Comparison of ENCODE assay signal across 8 cellular contexts in the genomic region with DNA sequence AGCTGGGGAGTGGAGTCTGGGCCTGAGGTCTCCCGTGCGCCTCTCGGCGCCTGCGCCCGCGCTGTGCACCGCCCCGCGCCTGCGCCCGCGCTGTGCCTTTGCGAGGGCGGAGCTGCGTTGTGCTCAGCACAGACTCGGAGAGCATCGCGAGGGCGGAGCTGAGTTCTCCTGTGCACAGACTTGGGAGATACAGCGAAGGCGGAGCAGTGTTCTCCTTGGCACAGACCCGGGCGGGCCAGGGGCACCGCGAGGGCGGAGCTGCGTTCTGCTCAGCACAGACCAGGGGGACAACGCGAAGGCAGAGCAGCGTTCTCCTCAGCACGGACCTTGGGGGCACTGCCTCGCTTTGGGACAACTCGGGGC.
A peak's percentile ranks its signal among the peaks of the same experiment; 100 is the strongest.
DNase-seq lines count a peak whose midpoint lies in the region; ATAC-seq and TF ChIP-seq lines count a peak whose summit lies in the region.
"Not testable (repeated sequence)": the region's sequence is repeated elsewhere in the genome, so short reads cannot be mapped to it uniquely, and the experiment has no call there.

No MANE protein-coding gene starts in this region.

- H3K56ac ChIP-seq in IMR-90 (ENCODE audit: extremely low read depth, insufficient read depth, low read length), result not testable (repeated sequence)

- H3K9me1 ChIP-seq in IMR-90 (ENCODE audit: insufficient read depth, low read length), result not testable (repeated sequence)

- H3K27me3 ChIP-seq in IMR-90 (ENCODE audit: control insufficient read depth, insufficient read depth, low read length); colonic mucosa; iPS-18a (ENCODE audit: control insufficient read depth, insufficient read depth, low read length); psoas muscle (ENCODE audit: insufficient read depth in 3 of 3, low read length in 2 of 3); upper lobe of right lung: not testable (repeated sequence)

- not testable (repeated sequence) for H3K18ac ChIP-seq in IMR-90 (ENCODE audit: low read depth, low read length)

- H3K4me1 Mint-ChIP-seq in activated CD4-positive, alpha-beta T cell treated with anti-CD3 and anti-CD28 coated beads, Interleukin-2, amount 10 ng/mL, durations not matched to agents 24 days and 14 days, result not testable (repeated sequence)

- not testable (repeated sequence) for H4K91ac ChIP-seq in IMR-90 (ENCODE audit: insufficient read depth, low read depth, low read length)

- not testable (repeated sequence) for H2AFZ ChIP-seq in IMR-90 (replicated peaks; ENCODE audit: low read length, poor library complexity)

- not testable (repeated sequence) for H2BK15ac ChIP-seq in IMR-90 (ENCODE audit: low read depth, low read length)

- H2BK120ac ChIP-seq in IMR-90 (ENCODE audit: low read depth, low read length), result not testable (repeated sequence)

- dilution Hi-C loops in IMR-90 (cut with HindIII; ENCODE audit: low sequenced_read_pairs, unreplicated experiment), result not testable (repeated sequence)

- H3K4me1 ChIP-seq in IMR-90 (ENCODE audit: control insufficient read depth, insufficient read depth, low read length); colonic mucosa; iPS-18a (ENCODE audit: control insufficient read depth, low read depth, low read length); psoas muscle; upper lobe of right lung: not testable (repeated sequence)

- H3K4me3 ChIP-seq in IMR-90 (ENCODE audit: insufficient read depth, low read depth, low read length), result peak overlapping the region; percentile 73
- H3K4me3 ChIP-seq in colonic mucosa, result peak overlapping the region; percentile 31
- H3K4me3 ChIP-seq in iPS-18a (ENCODE audit: low read length), result peak overlapping the region; percentile 56
- H3K4me3 ChIP-seq in psoas muscle, result peak overlapping the region; percentile 51
- H3K4me3 ChIP-seq in upper lobe of right lung, result peak overlapping the region; percentile 46

- peak overlapping the region; percentile 56 for H3K27ac Mint-ChIP-seq in activated CD4-positive, alpha-beta T cell treated with anti-CD3 and anti-CD28 coated beads, Interleukin-2, amount 10 ng/mL, durations not matched to agents 24 days and 14 days

- in situ Hi-C loops in IMR-90 (cut with MboI; ENCODE audit: low sequenced_read_pairs), result not testable (repeated sequence)

- H2AK5ac ChIP-seq in IMR-90 (ENCODE audit: low read depth, low read length), result not testable (repeated sequence)

- DNase-seq in IMR-90 (peak; percentile 43), colonic mucosa (peak; percentile 77), psoas muscle (peak; percentile 59 to 73), upper lobe of right lung (peak; percentile 77)
- DNase-seq in activated CD4-positive, alpha-beta T cell treated with anti-CD3 and anti-CD28 coated beads, Interleukin-2, amount 10 ng/mL, durations not matched to agents 24 days and 14 days, result peak; percentile 90

- TF ChIP-seq POLR2A in GM18526 (IDR thresholded peaks at IDR 0.05; ENCODE audit: extremely low read depth, insufficient read length), result peak; percentile 20
- TF ChIP-seq POLR2A in IMR-90 (IDR thresholded peaks at IDR 0.05; ENCODE audit: low read depth, low read length), result not testable (repeated sequence)

- H4K8ac ChIP-seq in IMR-90 (ENCODE audit: low read depth in 2 of 2, low read length in 2 of 2), result not testable (repeated sequence)

- H3K79me1 ChIP-seq in IMR-90 (ENCODE audit: low read depth in 1 of 2, low read length in 2 of 2), result not testable (repeated sequence)

- intact Hi-C loops in IMR-90 (cut with micrococcal nuclease); activated CD4-positive, alpha-beta T cell treated with anti-CD3 and anti-CD28 coated beads, Interleukin-2, amount 10 ng/mL, durations not matched to agents 24 days and 14 days (cut with micrococcal nuclease); colonic mucosa (cut with DNase I); psoas muscle (cut with DNase I); upper lobe of right lung (cut with DNase I): not testable (repeated sequence)

- not testable (repeated sequence) for H2BK5ac ChIP-seq in IMR-90 (ENCODE audit: low read depth, low read length, poor library complexity, severe bottlenecking)

- H3K23ac ChIP-seq in IMR-90 (ENCODE audit: low read depth, low read length), result not testable (repeated sequence)

- not testable (repeated sequence) for H3K9me3 ChIP-seq in IMR-90 (ENCODE audit: control insufficient read depth, insufficient read depth, low read length); colonic mucosa; iPS-18a (ENCODE audit: control insufficient read depth, low read depth, low read length); psoas muscle; upper lobe of right lung

- H3K36me3 ChIP-seq in IMR-90 (ENCODE audit: control insufficient read depth, insufficient read depth, low read length); colonic mucosa; iPS-18a (ENCODE audit: control insufficient read depth, low read depth, low read length); psoas muscle (ENCODE audit: insufficient read depth in 1 of 2, low read depth in 1 of 2); upper lobe of right lung: not testable (repeated sequence)

- CTCF ChIA-PET in IMR-90 (lab: Yijun Ruan, JAX), result not testable (repeated sequence)

- H3K27me3 Mint-ChIP-seq in activated CD4-positive, alpha-beta T cell treated with anti-CD3 and anti-CD28 coated beads, Interleukin-2, amount 10 ng/mL, durations not matched to agents 24 days and 14 days, result not testable (repeated sequence)

- not testable (repeated sequence) for H3K27ac ChIP-seq in IMR-90 (ENCODE audit: insufficient read depth, low read length); colonic mucosa; iPS-18a (ENCODE audit: low read length); psoas muscle; upper lobe of right lung

- H3K4me3 Mint-ChIP-seq in activated CD4-positive, alpha-beta T cell treated with anti-CD3 and anti-CD28 coated beads, Interleukin-2, amount 10 ng/mL, durations not matched to agents 24 days and 14 days, result peak overlapping the region; percentile 84

- H4K20me1 ChIP-seq in IMR-90 (ENCODE audit: insufficient read depth, low read length), result not testable (repeated sequence)

- H3K14ac ChIP-seq in IMR-90 (replicated peaks; ENCODE audit: low read depth, low read length), result not testable (repeated sequence)

- not testable (repeated sequence) for H3K4ac ChIP-seq in IMR-90 (ENCODE audit: low read depth, low read length)

- TF ChIP-seq RAD21 in IMR-90 (IDR thresholded peaks at IDR 0.05; ENCODE audit: low read length), result not testable (repeated sequence)

- H2AK9ac ChIP-seq in IMR-90 (replicated peaks; ENCODE audit: low read depth, low read length, poor library complexity), result not testable (repeated sequence)

- not testable (repeated sequence) for H3K36me3 Mint-ChIP-seq in activated CD4-positive, alpha-beta T cell treated with anti-CD3 and anti-CD28 coated beads, Interleukin-2, amount 10 ng/mL, durations not matched to agents 24 days and 14 days (ENCODE audit: low read depth)

- POLR2A ChIA-PET in IMR-90 (lab: Charles Lee; ENCODE audit: unreplicated experiment), result not testable (repeated sequence)

- H3K9me3 Mint-ChIP-seq in activated CD4-positive, alpha-beta T cell treated with anti-CD3 and anti-CD28 coated beads, Interleukin-2, amount 10 ng/mL, durations not matched to agents 24 days and 14 days, result not testable (repeated sequence)

- H3K4me2 ChIP-seq in IMR-90 (ENCODE audit: low read depth, low read length), result peak overlapping the region; percentile 91

- H3K9ac ChIP-seq in IMR-90 (ENCODE audit: low read depth, low read length), result peak overlapping the region; percentile 80
- not testable (repeated sequence) for H3K9ac ChIP-seq in colonic mucosa (ENCODE audit: low read depth in 2 of 2, low read length in 2 of 2); iPS-18a (ENCODE audit: low read length)

- not testable (repeated sequence) for H2BK20ac ChIP-seq in IMR-90 (ENCODE audit: low read depth, low read length)

- H4K5ac ChIP-seq in IMR-90 (ENCODE audit: low read depth, low read length), result not testable (repeated sequence)

- TF ChIP-seq CTCF in IMR-90 (conservative IDR thresholded peaks at IDR 0.05; ENCODE audit: low read depth, low read length); colonic mucosa (IDR thresholded peaks at IDR 0.05); psoas muscle (IDR thresholded peaks at IDR 0.05); upper lobe of right lung (IDR thresholded peaks at IDR 0.05): not testable (repeated sequence)

- BruUV-seq in IMR-90 (replicated peaks; lab: Mats Ljungman, UMichigan), result not testable (repeated sequence)

- ATAC-seq in HG02571 (IDR thresholded peaks at IDR 0.05; ENCODE audit: unreplicated experiment), result peak; percentile 100
- peak; percentile 100 for ATAC-seq in IMR-90 (ENCODE audit: low read depth)
- ATAC-seq in psoas muscle, result peak in 3 of 4 donors; percentile 78 to 90 (median 79)
- peak; percentile 100 for ATAC-seq in upper lobe of right lung

- WGBS in IMR-90 (ENCODE audit: extremely low coverage in 2 of 2, insufficient read length in 1 of 2), 2 experiments, result 7% methylated on average over 6 of the region's 34 CpGs; no CpG with 5 or more reads in 1 of the 2 experiments
- 0 to 7% (median 3%) methylated on average over 19 to 26 of the region's 34 CpGs for WGBS in psoas muscle, 3 donors
